8 cellular contexts compared by ENCODE assay signal in the genomic region with DNA sequence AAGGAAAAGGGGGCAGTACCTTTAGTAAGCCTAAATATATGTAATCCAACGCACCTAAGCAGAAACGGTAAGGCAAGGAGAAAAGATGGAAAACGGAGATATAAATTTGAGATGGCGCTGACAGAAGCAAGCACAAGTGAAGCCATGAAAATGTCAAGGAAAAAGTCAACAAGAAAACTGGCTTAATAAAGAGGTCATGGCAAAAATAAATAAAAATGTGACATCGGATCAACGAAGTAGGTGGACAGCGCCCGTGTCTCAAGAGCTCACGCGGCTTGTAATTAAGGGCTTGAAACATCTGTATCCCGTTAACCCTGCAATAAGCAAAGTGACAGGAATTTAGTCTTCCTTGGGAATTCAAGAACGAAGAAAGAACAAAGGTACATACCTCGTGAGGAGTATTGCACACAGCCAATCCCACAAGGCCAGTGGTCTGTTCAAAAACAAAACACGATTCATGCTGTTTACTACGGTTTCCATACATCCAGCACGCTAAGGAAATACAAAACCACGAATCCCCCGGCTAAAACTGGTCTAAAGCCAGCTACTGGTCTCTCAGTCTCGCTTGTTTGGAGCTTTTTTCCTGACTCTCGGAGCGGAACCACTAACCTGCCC. TPM values are rescaled to one million over a fixed set of nuclear protein-coding genes. Genes with fewer than 3 reads are reported as not detected.
DNase-seq lines count a peak whose midpoint lies in the region; TF ChIP-seq lines count a peak whose summit lies in the region.

No MANE protein-coding gene starts in this region.

- intact Hi-C loops in ovary (cut with DNase I), result no loop called here
- intact Hi-C loops in activated CD4-positive, alpha-beta T cell treated with anti-CD3 and anti-CD28 coated beads, Interleukin-2, amount 10 ng/mL, durations not matched to agents 24 days and 14 days (cut with micrococcal nuclease), result loop anchor here (1.0 to 10.0 kb wide), 5 partner anchors 23 to 1368 kb away; a partner anchor contains a TSS

- peak overlapping the region; percentile 54 to 78 for H3K27ac ChIP-seq in ovary

- peaks cover 10% of the 10 kb centered on the region for H3K36me3 Mint-ChIP-seq in activated CD4-positive, alpha-beta T cell treated with anti-CD3 and anti-CD28 coated beads, Interleukin-2, amount 10 ng/mL, durations not matched to agents 24 days and 14 days (ENCODE audit: low read depth)

- WGBS in ovary, 3 donors, result 1 to 2% (median 1%) methylated on average over 21 of the region's 21 CpGs

- TF ChIP-seq CTCF in epithelial cell of esophagus (IDR thresholded peaks at IDR 0.05; ENCODE audit: insufficient read depth, low read depth, low read length, missing control alignments) (no peak), ovary (IDR thresholded peaks at IDR 0.05) (no peak), GM10248 (IDR thresholded peaks at IDR 0.05; ENCODE audit: control extremely low read depth, extremely low read depth, low read depth, missing control alignments) (no peak)

- H3K4me1 ChIP-seq in ovary (ENCODE audit: insufficient read depth), result peaks cover 7% of the 10 kb centered on the region

- DNase-seq in NCI-H82 (lab: John Stamatoyannopoulos, UW) (peak; percentile 53), NCI-H82 treated with DMSO at 0.1 percent for 48 hours (lab: John Stamatoyannopoulos, UW; ENCODE audit: unreplicated experiment) (no peak), M059J (ENCODE audit: low read depth) (peak; percentile 24), epithelial cell of esophagus (ENCODE audit: low read depth) (peak; percentile 22), ovary (no peak), GM10248 (ENCODE audit: extremely low spot score) (no peak), islet precursor cell (no peak)
- DNase-seq in activated CD4-positive, alpha-beta T cell treated with anti-CD3 and anti-CD28 coated beads, Interleukin-2, amount 10 ng/mL, durations not matched to agents 24 days and 14 days, result no peak

- H3K4me3 Mint-ChIP-seq in activated CD4-positive, alpha-beta T cell treated with anti-CD3 and anti-CD28 coated beads, Interleukin-2, amount 10 ng/mL, durations not matched to agents 24 days and 14 days, result no peak overlapping the region

- POLR2A ChIA-PET in GM10248 (lab: Yijun Ruan, JAX), result interaction anchor here (0.9 kb wide), 1 partner anchor 192 kb away, joined by 3 read pairs; a partner anchor contains a TSS

- no peaks in the 10 kb centered on the region for H3K36me3 ChIP-seq in ovary

- H3K4me3 ChIP-seq in epithelial cell of esophagus (ENCODE audit: low read length), result peak overlapping the region; percentile 94
- H3K4me3 ChIP-seq in ovary, result peak overlapping the region; percentile 98

- no peaks in the 10 kb centered on the region for H3K27me3 ChIP-seq in ovary

- H3K27ac Mint-ChIP-seq in activated CD4-positive, alpha-beta T cell treated with anti-CD3 and anti-CD28 coated beads, Interleukin-2, amount 10 ng/mL, durations not matched to agents 24 days and 14 days, result no peak overlapping the region

- no peak for TF ChIP-seq POLR2A in ovary (IDR thresholded peaks at IDR 0.05)

- H3K9me3 Mint-ChIP-seq in activated CD4-positive, alpha-beta T cell treated with anti-CD3 and anti-CD28 coated beads, Interleukin-2, amount 10 ng/mL, durations not matched to agents 24 days and 14 days, result peaks cover 8% of the 10 kb centered on the region

- H3K27me3 Mint-ChIP-seq in activated CD4-positive, alpha-beta T cell treated with anti-CD3 and anti-CD28 coated beads, Interleukin-2, amount 10 ng/mL, durations not matched to agents 24 days and 14 days, result peaks cover 8% of the 10 kb centered on the region

- no peaks in the 10 kb centered on the region for H3K9me3 ChIP-seq in ovary

- TF ChIP-seq EP300 in ovary (IDR thresholded peaks at IDR 0.05), result no peak

- H3K4me1 Mint-ChIP-seq in activated CD4-positive, alpha-beta T cell treated with anti-CD3 and anti-CD28 coated beads, Interleukin-2, amount 10 ng/mL, durations not matched to agents 24 days and 14 days, result peaks cover 2% of the 10 kb centered on the region

- CTCF ChIA-PET in GM10248 (lab: Yijun Ruan, JAX), result interaction anchor here (0.9 to 2.1 kb wide), 4 partner anchors 17 to 65 kb away, joined by 3 to 7 read pairs (median 6); no protein-coding TSS in a partner anchor

RNA-seq across cellular contexts. Expression of a gene that starts 0.5 kb away (rescaled TPM):
- total RNA-seq in M059J (2014; rRNA removed; shearing (Covaris generic)), result 64.4 and 81.9 TPM in 2 replicates
- 10 to 100 TPM; 43.2 to 83.3 (median 63.2) TPM for total RNA-seq in ovary
- 10 to 100 TPM; 54.0 to 74.5 TPM for polyA plus RNA-seq in ovary
- total RNA-seq in activated CD4-positive, alpha-beta T cell treated with anti-CD3 and anti-CD28 coated beads, Interleukin-2, amount 10 ng/mL, durations not matched to agents 24 days and 14 days, result 56.1 and 62.1 TPM in 2 replicates

RNA-seq across cellular contexts. Expression of a gene that starts 22.7 kb away (rescaled TPM):
- total RNA-seq in M059J (2014; rRNA removed; shearing (Covaris generic)), result 0.05 and 1.1 TPM in 2 replicates
- 10 to 100 TPM in 1 of 7 donors, 1 to 10 TPM in 3, under 1 TPM in 3; 0.35 to 11.3 (median 1.2) TPM for total RNA-seq in ovary
- polyA plus RNA-seq in ovary, result under 1 TPM; 0.39 to 0.70 TPM
- 0.05 TPM in 1 of 2 replicates, not detected in the other for total RNA-seq in activated CD4-positive, alpha-beta T cell treated with anti-CD3 and anti-CD28 coated beads, Interleukin-2, amount 10 ng/mL, durations not matched to agents 24 days and 14 days

RNA-seq across cellular contexts. Expression of a gene that starts 44.5 kb away (rescaled TPM):
- not detected in 2 replicates for total RNA-seq in M059J (2014; rRNA removed; shearing (Covaris generic))
- total RNA-seq in ovary, result not detected
- not detected for polyA plus RNA-seq in ovary
- total RNA-seq in activated CD4-positive, alpha-beta T cell treated with anti-CD3 and anti-CD28 coated beads, Interleukin-2, amount 10 ng/mL, durations not matched to agents 24 days and 14 days, result not detected in 2 replicates

Comparison
In these comparisons a context has a peak if more than half of its experiments do, and no peak if none do; other contexts are left out.
1. DNase-seq: peak in NCI-H82 (single experiment), M059J (single experiment) and epithelial cell of esophagus (single experiment); none in NCI-H82 treated with DMSO at 0.1 percent for 48 hours (single experiment), ovary (0 of 5), GM10248 (single experiment), islet precursor cell (single experiment) and activated CD4-positive, alpha-beta T cell treated with anti-CD3 and anti-CD28 coated beads, Interleukin-2, amount 10 ng/mL, durations not matched to agents 24 days and 14 days (single experiment).